19 cellular contexts compared by ENCODE assay signal in genomic region chr12:51994539-51994820, GRCh38.
"Had no signal": no experiment of that assay in that cellular context is flagged by ENCODE, and none has a peak within 500 bp of the region (broad histone marks: within the 10 kb centered on the region; RNA-seq: fewer than 3 reads in every experiment).

No MANE protein-coding gene starts in this region.

- H3K27ac ChIP-seq: colonic mucosa, esophagus squamous epithelium, foreskin keratinocyte, right atrium auricular region, sigmoid colon, suprapubic skin, thyroid gland had no signal

- H3K27me3 ChIP-seq: colonic mucosa, esophagus squamous epithelium, foreskin keratinocyte, right atrium auricular region, sigmoid colon, suprapubic skin, thyroid gland had no signal

- H3K4me1 ChIP-seq: colonic mucosa, foreskin keratinocyte, right atrium auricular region, sigmoid colon, suprapubic skin, thyroid gland had no signal

- H3K4me3 ChIP-seq: colonic mucosa, esophagus squamous epithelium, lung, right atrium auricular region, sigmoid colon, suprapubic skin, thyroid gland had no signal

- ATAC-seq: foreskin keratinocyte; left colon; naive thymus-derived CD8-positive, alpha-beta T cell; stimulated activated naive CD8-positive, alpha-beta T cell treated with anti-CD3 and anti-CD28 coated beads, Interleukin-15, Interleukin-2, amounts not matched to agents 100 U/mL and 50 U/mL, for 24 hours had no signal

- DNase-seq: colonic mucosa; dermis blood vessel endothelial cell; esophagus squamous epithelium; foreskin keratinocyte; immature natural killer cell; kidney; left colon; left ventricle myocardium superior; mesendoderm; naive thymus-derived CD8-positive, alpha-beta T cell; sigmoid colon; small intestine; stimulated activated CD4-positive, alpha-beta T cell treated with anti-CD3 and anti-CD28 coated beads, Interleukin-12 subunit alpha, Interleukin-12 subunit beta, amount 100 ng/mL, for 4 hours; stimulated activated naive CD8-positive, alpha-beta T cell treated with anti-CD3 and anti-CD28 coated beads, Interleukin-15, Interleukin-2, amounts not matched to agents 100 U/mL and 50 U/mL, for 24 hours; thyroid gland had no signal

- H3K9me3 ChIP-seq: colonic mucosa, esophagus squamous epithelium, right atrium auricular region, sigmoid colon, suprapubic skin, thyroid gland had no signal

- FAIRE-seq: kidney, small intestine, urothelium cell line had no signal
